Comparison of ENCODE assay signal across 23 cellular contexts in genomic region chrX:154473683-154474082, GRCh38.
"Had no signal": no experiment of that assay in that cellular context is flagged by ENCODE, and none has a peak within 500 bp of the region (broad histone marks: within the 10 kb centered on the region; RNA-seq: fewer than 3 reads in every experiment).

No MANE protein-coding gene starts in this region.

- H3K36me3 ChIP-seq: right lobe of liver, uterus had no signal

- H3K27ac Mint-ChIP-seq: dendritic cell treated with granulocyte-macrophage colony-stimulating factor and Interleukin-4, amounts not matched to agents 40 ng/mL and 50 ng/mL, for 4 days; natural killer cell treated with Interleukin-12 subunit alpha and Interleukin-12 subunit beta and Interleukin-15 and Interleukin-18, amount 100 ng/mL, for 72 hours had no signal

- H3K4me3 Mint-ChIP-seq: dendritic cell treated with granulocyte-macrophage colony-stimulating factor and Interleukin-4, amounts not matched to agents 40 ng/mL and 50 ng/mL, for 4 days; immature natural killer cell; natural killer cell treated with Interleukin-12 subunit alpha and Interleukin-12 subunit beta and Interleukin-15 and Interleukin-18, amount 100 ng/mL, for 72 hours had no signal

- H3K27me3 Mint-ChIP-seq: dendritic cell treated with granulocyte-macrophage colony-stimulating factor and Interleukin-4, amounts not matched to agents 40 ng/mL and 50 ng/mL, for 4 days; natural killer cell treated with Interleukin-12 subunit alpha and Interleukin-12 subunit beta and Interleukin-15 and Interleukin-18, amount 100 ng/mL, for 72 hours had no signal

- ATAC-seq: gastroesophageal sphincter; natural killer cell treated with Interleukin-12 subunit alpha and Interleukin-12 subunit beta and Interleukin-15 and Interleukin-18, amount 100 ng/mL, for 72 hours; psoas muscle; right lobe of liver had no signal

- H3K4me1 ChIP-seq: parathyroid adenoma, psoas muscle, right lobe of liver had no signal

- DNase-seq: esophagus squamous epithelium; foreskin fibroblast; glutamatergic neuron; immature natural killer cell; left ventricle myocardium inferior; mesenchymal stem cell; midbrain; occipital lobe; retina; stimulated activated CD4-positive, alpha-beta T cell treated with anti-CD3 and anti-CD28 coated beads, Interleukin-15, amount 100 ng/mL, for 24 hours; stimulated activated CD4-positive, alpha-beta T cell treated with anti-CD3 and anti-CD28 coated beads, Interleukin-1b, Interleukin-23, amount 100 ng/mL, for 48 hours; stimulated activated CD4-positive, alpha-beta T cell treated with anti-CD3 and anti-CD28 coated beads, Interleukin-4, amount 100 ng/mL, for 4 hours; stimulated activated naive CD8-positive, alpha-beta T cell treated with anti-CD3 and anti-CD28 coated beads, Interleukin-15, Interleukin-2, amounts not matched to agents 100 U/mL and 50 U/mL, for 24 hours; tibial artery; upper lobe of left lung; uterus had no signal

- H3K27ac ChIP-seq: esophagus squamous epithelium, gastroesophageal sphincter, left ventricle myocardium inferior, parathyroid adenoma, psoas muscle, right lobe of liver, tibial artery, upper lobe of left lung, uterus had no signal

- H3K4me3 ChIP-seq: esophagus squamous epithelium, gastroesophageal sphincter, left ventricle myocardium inferior, lung, psoas muscle, right lobe of liver, tibial artery, upper lobe of left lung, uterus had no signal

- H3K9me3 Mint-ChIP-seq: dendritic cell treated with granulocyte-macrophage colony-stimulating factor and Interleukin-4, amounts not matched to agents 40 ng/mL and 50 ng/mL, for 4 days; natural killer cell treated with Interleukin-12 subunit alpha and Interleukin-12 subunit beta and Interleukin-15 and Interleukin-18, amount 100 ng/mL, for 72 hours had no signal

- H3K9me3 ChIP-seq: esophagus squamous epithelium, gastroesophageal sphincter, left ventricle myocardium inferior, psoas muscle, right lobe of liver, tibial artery, upper lobe of left lung, uterus had no signal

- H3K36me3 Mint-ChIP-seq: immature natural killer cell; natural killer cell treated with Interleukin-12 subunit alpha and Interleukin-12 subunit beta and Interleukin-15 and Interleukin-18, amount 100 ng/mL, for 72 hours had no signal
